In the genomic region with DNA sequence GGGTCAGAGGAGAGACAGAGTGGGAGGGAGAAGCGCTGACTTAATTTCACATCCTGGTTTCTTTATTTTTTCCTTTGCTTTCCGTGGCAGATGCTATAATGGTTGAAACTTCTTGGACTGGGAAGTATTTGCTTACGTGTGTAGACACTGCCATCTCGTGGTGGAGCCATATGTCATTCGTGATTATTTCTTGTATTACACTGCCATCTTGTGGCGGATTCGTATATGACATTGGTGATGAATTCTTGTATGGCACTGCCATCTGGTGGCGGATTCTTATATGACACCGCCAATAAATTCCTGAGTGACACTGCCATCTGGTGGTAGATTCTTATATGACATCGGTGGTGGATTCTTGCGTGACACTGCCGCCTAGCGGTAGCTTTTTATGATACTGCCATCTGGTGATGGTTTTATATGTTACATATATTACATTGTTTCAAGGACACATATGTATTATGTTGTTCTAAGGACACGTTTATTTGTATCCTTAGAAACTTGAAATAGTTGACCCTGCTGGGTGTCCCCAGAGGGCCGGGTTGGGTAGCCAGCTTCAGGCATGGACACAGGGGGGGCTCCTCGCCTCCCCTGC, we compare ENCODE assay signal across 8 cellular contexts. TPM values are rescaled to one million over a fixed set of nuclear protein-coding genes. Genes with fewer than 3 reads are reported as not detected.
A peak's percentile ranks its signal among the peaks of the same experiment; 100 is the strongest.
DNase-seq lines count a peak whose midpoint lies in the region; ATAC-seq and TF ChIP-seq lines count a peak whose summit lies in the region.

No MANE protein-coding gene starts in this region.

- DNase-seq in Jurkat, Clone E6-1 (ENCODE audit: low read depth, low spot score) = peak; percentile 85
- DNase-seq in PC-3 = peak; percentile 73
- peak; percentile 83 to 84 for DNase-seq in activated T-cell treated with anti-CD3 and anti-CD28 coated beads, Interleukin-2, amount 50 U/mL, for 48 hours
- peak; percentile 71 for DNase-seq in fibroblast of gingiva (ENCODE audit: low read depth)
- peak in 46 of 49 donors; percentile 1 to 95 (median 48) for DNase-seq in substantia nigra (lab: John Stamatoyannopoulos, UW)

- H3K79me2 ChIP-seq in PC-3 (ENCODE audit: low read length) (no peaks in the 10 kb centered on the region), neural cell (replicated peaks; ENCODE audit: insufficient read depth, low read length) (no peaks in the 10 kb centered on the region)

- intact Hi-C loops in PC-3 (cut with micrococcal nuclease) = loop anchor here (1.0 to 5.0 kb wide), 4 partner anchors 102 to 234 kb away; no protein-coding TSS in a partner anchor

- no TSS peak for BruUV-seq in PC-3 (replicated peaks; lab: Mats Ljungman, UMichigan)

- CTCF ChIA-PET in PC-3 (lab: Charles Lee) = no interaction called here

- H3K9me2 ChIP-seq in PC-3 (replicated peaks; ENCODE audit: low read length) (no peaks in the 10 kb centered on the region), neural cell (ENCODE audit: insufficient read depth, low read length) (no peaks in the 10 kb centered on the region)

- H3K27ac ChIP-seq in C4-2B (no peak overlapping the region), PC-3 (ENCODE audit: low read length) (no peak overlapping the region), neural cell (ENCODE audit: low read length) (no peak overlapping the region), substantia nigra (ENCODE audit: low read depth, low read length, poor library complexity, severe bottlenecking) (no peak overlapping the region)

- TF ChIP-seq EP300 in neural cell (conservative IDR thresholded peaks at IDR 0.05; ENCODE audit: poor library complexity, severe bottlenecking) = no peak

- TF ChIP-seq CTCF in C4-2B (conservative IDR thresholded peaks at IDR 0.05) (peak; percentile 97), PC-3 (conservative IDR thresholded peaks at IDR 0.05; ENCODE audit: low read depth, low read length) (peak; percentile 100), neural cell (IDR thresholded peaks at IDR 0.05; ENCODE audit: poor library complexity, severe bottlenecking) (peak; percentile 100)

- no peak overlapping the region for H3K4me2 ChIP-seq in PC-3 (ENCODE audit: low read length)
- no peak overlapping the region for H3K4me2 ChIP-seq in neural cell (ENCODE audit: low read length)

- H4K20me1 ChIP-seq in PC-3 (ENCODE audit: low read length) = no peaks in the 10 kb centered on the region
- H4K20me1 ChIP-seq in neural cell (ENCODE audit: insufficient read depth) = no peaks in the 10 kb centered on the region

- H3K9ac ChIP-seq in PC-3 (ENCODE audit: low read length) = no peak overlapping the region
- H3K9ac ChIP-seq in neural cell (ENCODE audit: low read length) = no peak overlapping the region

- H2AFZ ChIP-seq in PC-3 (ENCODE audit: low read length) (no peak overlapping the region), neural cell (ENCODE audit: low read depth, low read length) (no peak overlapping the region)

- POLR2A ChIA-PET in PC-3 (lab: Charles Lee; ENCODE audit: unreplicated experiment) = interaction anchor here (0.6 kb wide), 1 partner anchor 116 kb away, joined by 7 read pairs; no protein-coding TSS in a partner anchor

- no peaks in the 10 kb centered on the region for H3K4me1 ChIP-seq in PC-3 (ENCODE audit: insufficient read depth, low read length)

- peaks cover 76% of the 10 kb centered on the region for H3K36me3 ChIP-seq in PC-3 (ENCODE audit: low read depth, low read length)
- H3K36me3 ChIP-seq in neural cell (ENCODE audit: insufficient read depth, low read length) = no peaks in the 10 kb centered on the region

- TF ChIP-seq RAD21 in neural cell (conservative IDR thresholded peaks at IDR 0.05) = peak; percentile 100

- H3F3A ChIP-seq in PC-3 (ENCODE audit: low read length, unreplicated experiment) (no peaks in the 10 kb centered on the region), neural cell (ENCODE audit: insufficient read depth, low read length, poor library complexity, severe bottlenecking) (no peaks in the 10 kb centered on the region)

- H3K27me3 ChIP-seq in PC-3 (ENCODE audit: low read length) (no peaks in the 10 kb centered on the region), neural cell (ENCODE audit: insufficient read depth, low read depth, low read length) (no peaks in the 10 kb centered on the region)

- H3K9me3 ChIP-seq in PC-3 (ENCODE audit: low read length) (peaks cover 39% of the 10 kb centered on the region), neural cell (ENCODE audit: low read length) (no peaks in the 10 kb centered on the region)

- ATAC-seq in GM19463 (IDR thresholded peaks at IDR 0.05; ENCODE audit: unreplicated experiment) (peak; percentile 41), PC-3 (no peak; the same call in 1 of the 2 replicates)

- H3K4me3 ChIP-seq in Jurkat, Clone E6-1 (ENCODE audit: low read length) = no peak overlapping the region
- peak overlapping the region; percentile 3; the same call in 1 of the 2 replicates for H3K4me3 ChIP-seq in PC-3 (ENCODE audit: low read length)
- H3K4me3 ChIP-seq in neural cell (ENCODE audit: low read length) = no peak overlapping the region

TF ChIP-seq in neural cell, 6 proteins besides CTCF, POLR2A, EP300 and RAD21:
- TF ChIP-seq MXI1 (conservative IDR thresholded peaks at IDR 0.05; ENCODE audit: poor library complexity, severe bottlenecking) = no peak
- peak; percentile 100 for TF ChIP-seq SMC3 (conservative IDR thresholded peaks at IDR 0.05; ENCODE audit: poor library complexity)
- no peak for TF ChIP-seq TAF1 (IDR thresholded peaks at IDR 0.05; ENCODE audit: low read depth)
- peak; percentile 83 for TF ChIP-seq POLR2AphosphoS5 (IDR thresholded peaks at IDR 0.05)

RNA-seq across cellular contexts. Expression of a gene that starts 37.3 kb away (rescaled TPM):
- polyA plus RNA-seq in Jurkat, Clone E6-1 (2012; ENCODE audit: insufficient read depth, insufficient read length) = not detected
- total RNA-seq in PC-3 (2014; rRNA removed) = 13.7 and 16.3 TPM in 2 replicates
- 21.4 and 21.7 TPM in 2 replicates for polyA plus RNA-seq in neural cell
- 50.2 and 52.8 TPM in 2 replicates for polyA minus RNA-seq in neural cell
